In the genomic region with DNA sequence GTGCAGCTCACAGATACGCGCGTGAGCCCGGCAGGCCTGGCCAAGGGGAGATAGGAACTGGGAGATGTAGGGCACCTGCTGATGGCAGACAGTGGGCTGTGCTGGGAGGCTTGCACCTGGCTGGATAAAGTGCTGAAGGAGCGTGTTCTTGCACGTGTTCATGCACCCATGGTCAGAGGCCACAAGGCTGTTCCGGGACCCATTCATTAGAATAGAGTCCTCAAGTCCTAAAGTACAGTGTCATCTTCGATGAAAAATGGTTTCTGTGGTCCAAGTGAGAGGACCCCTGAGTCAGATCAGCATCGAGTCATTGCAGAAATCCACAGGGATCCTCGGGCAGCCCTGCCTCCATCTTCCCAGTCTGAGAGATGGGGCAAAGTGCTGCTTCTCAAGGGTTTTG, we compare ENCODE assay signal across 23 cellular contexts.
DNase-seq lines count a peak whose midpoint lies in the region; ATAC-seq and TF ChIP-seq lines count a peak whose summit lies in the region.
"Had no signal": no experiment of that assay in that cellular context is flagged by ENCODE, and none has a peak within 500 bp of the region (broad histone marks: within the 10 kb centered on the region; RNA-seq: fewer than 3 reads in every experiment).

No MANE protein-coding gene starts in this region.

- no peak overlapping the region for H4K91ac ChIP-seq in trophoblast cell (ENCODE audit: low read depth, low read length)

- no peak overlapping the region for H3K14ac ChIP-seq in trophoblast cell (ENCODE audit: low read length)

- H3K27ac ChIP-seq in KOPT-K1 (ENCODE audit: low read depth, low read length, poor library complexity, severe bottlenecking) = peak overlapping the region; percentile 57
- H3K27ac ChIP-seq in cingulate gyrus (ENCODE audit: low read depth, low read length) = peak overlapping the region; percentile 56
- no peak overlapping the region for H3K27ac ChIP-seq in trophoblast cell (ENCODE audit: low read depth, low read length)
- H3K27ac ChIP-seq in CD4-positive, alpha-beta T cell (ENCODE audit: low read depth, low read length) = no peak overlapping the region
- H3K27ac ChIP-seq: psoas muscle, WERI-Rb-1 had no signal

- no peak for TF ChIP-seq CTCF in CD4-positive, alpha-beta T cell (IDR thresholded peaks at IDR 0.05)

- POLR2A ChIA-PET in CD4-positive, alpha-beta T cell (lab: Charles Lee) = no interaction called here

- no peak overlapping the region for H4K12ac ChIP-seq in trophoblast cell (ENCODE audit: low read depth, low read length)

- peak overlapping the region; percentile 7 for H3K27ac Mint-ChIP-seq in activated T-cell treated with anti-CD3 and anti-CD28 coated beads, Interleukin-2, amount 50 U/mL, for 24 hours
- no peak overlapping the region for H3K27ac Mint-ChIP-seq in CD4-positive, alpha-beta T cell
- H3K27ac Mint-ChIP-seq: B cell, memory B cell had no signal

- no peak overlapping the region for H3K4ac ChIP-seq in trophoblast cell (ENCODE audit: low read depth, low read length)

- H3K4me1 Mint-ChIP-seq in activated T-cell treated with anti-CD3 and anti-CD28 coated beads, Interleukin-2, amount 50 U/mL, for 24 hours (ENCODE audit: low read depth) = peaks cover 14% of the 10 kb centered on the region
- H3K4me1 Mint-ChIP-seq in CD4-positive, alpha-beta T cell (ENCODE audit: low read depth) = peaks cover 25% of the 10 kb centered on the region

- no peaks in the 10 kb centered on the region for H3K79me1 ChIP-seq in trophoblast cell (ENCODE audit: low read length)

- no CpG with 5 or more reads among the region's 10 CpGs for WGBS in trophoblast cell (ENCODE audit: extremely low coverage, insufficient coverage, insufficient read length)

- CTCF ChIA-PET in CD4-positive, alpha-beta T cell (lab: Charles Lee) = interaction anchor here (1.4 kb wide), 1 partner anchor 266 kb away, joined by 3 read pairs; no protein-coding TSS in a partner anchor

- no peak overlapping the region for H2AFZ ChIP-seq in trophoblast cell (ENCODE audit: insufficient read depth, low read length, poor library complexity)

- no peak overlapping the region for H3K4me3 Mint-ChIP-seq in activated T-cell treated with anti-CD3 and anti-CD28 coated beads, Interleukin-2, amount 50 U/mL, for 24 hours
- H3K4me3 Mint-ChIP-seq in CD4-positive, alpha-beta T cell = no peak overlapping the region
- H3K4me3 Mint-ChIP-seq: B cell, memory B cell had no signal

- no peaks in the 10 kb centered on the region for H3K9me3 Mint-ChIP-seq in activated T-cell treated with anti-CD3 and anti-CD28 coated beads, Interleukin-2, amount 50 U/mL, for 24 hours
- H3K9me3 Mint-ChIP-seq in CD4-positive, alpha-beta T cell = no peaks in the 10 kb centered on the region
- H3K9me3 Mint-ChIP-seq: memory B cell had no signal

- H2AK5ac ChIP-seq in trophoblast cell (ENCODE audit: low read length) = no peak overlapping the region

- H3K36me3 ChIP-seq in KOPT-K1 (ENCODE audit: insufficient read depth, low read length) (peaks cover 69% of the 10 kb centered on the region), trophoblast cell (ENCODE audit: control insufficient read depth in 1 of 2, insufficient read depth in 2 of 2, low read length in 2 of 2) (peaks cover 0 to 6% of the 10 kb centered on the region in 2 experiments)

- no peak overlapping the region for H3K9ac ChIP-seq in trophoblast cell (ENCODE audit: low read length)

- H2BK12ac ChIP-seq in trophoblast cell (ENCODE audit: low read length) = no peak overlapping the region

- peaks cover 13 to 14% of the 10 kb centered on the region in 2 experiments for H3K4me1 ChIP-seq in trophoblast cell (ENCODE audit: control insufficient read depth in 1 of 2, insufficient read depth in 2 of 2, low read length in 2 of 2)

- H3K4me2 ChIP-seq in trophoblast cell (ENCODE audit: low read length) = no peak overlapping the region

- no peak overlapping the region for H2BK120ac ChIP-seq in trophoblast cell (ENCODE audit: insufficient read depth, low read length, poor library complexity)

- H3K36me3 Mint-ChIP-seq in activated T-cell treated with anti-CD3 and anti-CD28 coated beads, Interleukin-2, amount 50 U/mL, for 24 hours (ENCODE audit: low read depth) = no peaks in the 10 kb centered on the region
- H3K36me3 Mint-ChIP-seq in CD4-positive, alpha-beta T cell (ENCODE audit: low read depth) = no peaks in the 10 kb centered on the region

- no peak for ATAC-seq in GM18519 (IDR thresholded peaks at IDR 0.05; ENCODE audit: low FRiP score, unreplicated experiment)
- ATAC-seq in CD4-positive, alpha-beta T cell (ENCODE audit: poor library complexity) = no peak
- ATAC-seq: left lobe of liver, psoas muscle had no signal

- H3K18ac ChIP-seq in trophoblast cell (ENCODE audit: low read length) = peak overlapping the region; percentile 46

- no peaks in the 10 kb centered on the region for H3K27me3 Mint-ChIP-seq in activated T-cell treated with anti-CD3 and anti-CD28 coated beads, Interleukin-2, amount 50 U/mL, for 24 hours
- H3K27me3 Mint-ChIP-seq in CD4-positive, alpha-beta T cell = no peaks in the 10 kb centered on the region
- H3K27me3 Mint-ChIP-seq: B cell, memory B cell had no signal

- no peaks in the 10 kb centered on the region for H3K79me2 ChIP-seq in trophoblast cell (ENCODE audit: control insufficient read depth, insufficient read depth, low read length, poor library complexity)

- H3K23ac ChIP-seq in trophoblast cell (ENCODE audit: low read length) = no peak overlapping the region

- no peak overlapping the region for H3K4me3 ChIP-seq in trophoblast cell (ENCODE audit: low read depth, low read length)
- H3K4me3 ChIP-seq: psoas muscle had no signal

- no peak for DNase-seq in activated T-cell treated with anti-CD3 and anti-CD28 coated beads, Interleukin-2, amount 50 U/mL, for 24 hours
- no peak for DNase-seq in activated T-cell treated with anti-CD3 and anti-CD28 coated beads, Interleukin-2, amount 50 U/mL, for 48 hours
- DNase-seq in trophoblast cell = no peak
- no peak for DNase-seq in NCI-H748 treated with DMSO at 0.1 percent for 48 hours (lab: John Stamatoyannopoulos, UW)
- DNase-seq in CD4-positive, alpha-beta T cell = no peak
- DNase-seq: activated CD8-positive, alpha-beta memory T cell treated with anti-CD3 and anti-CD28 coated beads, Interleukin-2, amount 50 U/mL, for 4 hours; activated gamma-delta T cell; DMS79 treated with DMSO at 0.1 percent for 48 hours; KG1; NCI-H146; NCI-H524; NK-92 treated with Interleukin-12 subunit alpha and Interleukin-12 subunit beta, amount 100 ng/mL, for 24 hours; nucleus accumbens; psoas muscle; stimulated activated naive CD4-positive, alpha-beta T cell treated with Interleukin-2 at 50 U/mL for 16 hours; T1000; WERI-Rb-1 had no signal

- H3K9me3 ChIP-seq in KOPT-K1 (ENCODE audit: insufficient read depth, low read length, poor library complexity, severe bottlenecking) = no peaks in the 10 kb centered on the region
- no peaks in the 10 kb centered on the region for H3K9me3 ChIP-seq in trophoblast cell (ENCODE audit: insufficient read depth, low read depth, low read length)
- H3K9me3 ChIP-seq in CD4-positive, alpha-beta T cell (ENCODE audit: control insufficient read depth, low read length) = no peaks in the 10 kb centered on the region
- H3K9me3 ChIP-seq: psoas muscle had no signal

- intact Hi-C loops in CD4-positive, alpha-beta T cell (cut with DNase I, micrococcal nuclease) = loop anchor here in 1 of 2 experiments (10.0 kb wide), 1 partner anchor 264 kb away; no protein-coding TSS in a partner anchor

- H2BK5ac ChIP-seq in trophoblast cell (ENCODE audit: low read depth, low read length, poor library complexity) = no peak overlapping the region

- no peaks in the 10 kb centered on the region for H3K27me3 ChIP-seq in trophoblast cell (ENCODE audit: insufficient read depth, low read length)
- no peaks in the 10 kb centered on the region for H3K27me3 ChIP-seq in CD4-positive, alpha-beta T cell (ENCODE audit: control insufficient read depth, insufficient read depth, low read length)

- H4K8ac ChIP-seq in trophoblast cell (ENCODE audit: low read depth, low read length) = no peak overlapping the region

Comparison
In these comparisons a context has a peak if more than half of its experiments do, and no peak if none do; other contexts are left out.
1. H3K27ac ChIP-seq: peak in KOPT-K1 (single experiment) and cingulate gyrus (single experiment); none in trophoblast cell (single experiment) and CD4-positive, alpha-beta T cell (single experiment).